Comparison of ENCODE assay signal across 1 cellular context in genomic region chr19:49157445-49158224, GRCh38.
A peak's percentile ranks its signal among the peaks of the same experiment; 100 is the strongest.
TF ChIP-seq lines count a peak whose summit lies in the region.

Gene TRPM4, plus strand, starts transcription at chr19:49157792. Its CDS starts 75 bp downstream, at chr19:49157867.

TF ChIP-seq in SK-N-SH, 30 proteins besides CTCF, POLR2A, EP300 and RAD21 (continued from another document):
- TF ChIP-seq USF2 (IDR thresholded peaks at IDR 0.05; ENCODE audit: borderline replicate concordance, low read depth, low read length): no peak
- TF ChIP-seq SIN3A (IDR thresholded peaks at IDR 0.05; ENCODE audit: borderline replicate concordance, low read depth, low read length): peak; percentile 26; the same call in 1 of the 2 replicates
